Comparison of ENCODE assay signal across 1 cellular context in the genomic region with DNA sequence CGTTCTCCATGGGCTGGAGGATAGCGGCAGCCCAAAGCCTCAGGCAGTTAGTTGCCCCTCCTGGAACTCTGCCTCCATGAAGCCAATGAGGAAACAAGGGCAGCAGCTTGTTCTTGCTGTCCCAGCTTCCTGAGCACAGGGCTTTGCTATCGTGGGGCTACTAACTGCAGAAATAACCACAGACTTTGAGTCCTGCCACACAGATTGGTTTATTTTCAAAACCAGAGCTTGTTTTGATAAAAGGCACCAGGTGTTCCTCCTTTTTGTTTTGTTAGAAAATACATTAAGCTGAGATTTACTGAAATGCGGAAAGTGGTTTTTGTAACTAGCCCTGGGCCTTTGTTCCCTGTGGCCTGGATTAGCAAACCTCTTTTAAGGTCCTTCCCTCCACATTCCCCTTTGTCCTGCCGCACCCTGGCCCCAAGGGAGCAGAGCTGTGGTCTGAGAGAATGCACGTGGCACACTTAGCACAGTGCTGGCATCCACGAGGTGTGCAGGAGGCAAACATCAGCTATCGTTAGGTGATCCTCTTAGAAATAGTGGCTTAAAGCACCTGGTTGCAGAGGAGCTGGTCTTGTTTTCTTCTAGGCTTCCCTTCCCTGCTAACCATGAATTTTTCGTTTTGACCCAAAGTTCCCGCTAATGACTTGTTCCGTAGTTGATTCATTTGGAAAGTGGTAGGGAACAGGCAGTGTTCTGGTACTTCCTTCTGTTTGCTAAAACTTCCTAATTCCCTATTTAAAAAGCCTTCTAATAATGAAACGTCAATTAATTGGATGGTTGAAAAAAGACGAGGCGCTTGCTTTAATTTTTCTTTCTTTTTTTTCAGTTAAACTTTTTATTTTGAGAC.
TF ChIP-seq lines count a peak whose summit lies in the region.

No MANE protein-coding gene starts in this region.

TF ChIP-seq in GM23338, 12 proteins besides CTCF, POLR2A, EP300 and RAD21 (continued from another document):
- TF ChIP-seq ZNF462 (CRISPR knock-in tag; IDR thresholded peaks at IDR 0.05), result no peak
- TF ChIP-seq EZH2phosphoT487 (IDR thresholded peaks at IDR 0.05; ENCODE audit: unreplicated experiment), result no peak
- TF ChIP-seq POLR2AphosphoS5 (IDR thresholded peaks at IDR 0.05; ENCODE audit: low read depth), result no peak
- no peak for TF ChIP-seq ZNF114 (CRISPR knock-in tag; IDR thresholded peaks at IDR 0.05)
- no peak for TF ChIP-seq CREB1 (CRISPR knock-in tag; IDR thresholded peaks at IDR 0.05; ENCODE audit: low read depth)
- TF ChIP-seq JUNB (IDR thresholded peaks at IDR 0.05; ENCODE audit: unreplicated experiment), result no peak
- TF ChIP-seq NANOG (IDR thresholded peaks at IDR 0.05; ENCODE audit: borderline replicate concordance), result no peak
- TF ChIP-seq REST (IDR thresholded peaks at IDR 0.05; ENCODE audit: unreplicated experiment), result no peak
TF ChIP-seq in GM23338: peak in this region for 0.
